In genomic region chr3:129036234-129037092, GRCh38 we compare ENCODE assay signal across 1 cellular context.
TF ChIP-seq lines count a peak whose summit lies in the region.

No MANE protein-coding gene starts in this region.

TF ChIP-seq in K562, 482 proteins besides CTCF, POLR2A, EP300 and RAD21:
- no peak for TF ChIP-seq NCOA2 (IDR thresholded peaks at IDR 0.05; ENCODE audit: partially characterized antibody in 2 of 2)
- peak; percentile 48 for TF ChIP-seq ZFP36 (IDR thresholded peaks at IDR 0.05; ENCODE audit: low read depth, low read length, partially characterized antibody)
